23 cellular contexts compared by ENCODE assay signal in the genomic region with DNA sequence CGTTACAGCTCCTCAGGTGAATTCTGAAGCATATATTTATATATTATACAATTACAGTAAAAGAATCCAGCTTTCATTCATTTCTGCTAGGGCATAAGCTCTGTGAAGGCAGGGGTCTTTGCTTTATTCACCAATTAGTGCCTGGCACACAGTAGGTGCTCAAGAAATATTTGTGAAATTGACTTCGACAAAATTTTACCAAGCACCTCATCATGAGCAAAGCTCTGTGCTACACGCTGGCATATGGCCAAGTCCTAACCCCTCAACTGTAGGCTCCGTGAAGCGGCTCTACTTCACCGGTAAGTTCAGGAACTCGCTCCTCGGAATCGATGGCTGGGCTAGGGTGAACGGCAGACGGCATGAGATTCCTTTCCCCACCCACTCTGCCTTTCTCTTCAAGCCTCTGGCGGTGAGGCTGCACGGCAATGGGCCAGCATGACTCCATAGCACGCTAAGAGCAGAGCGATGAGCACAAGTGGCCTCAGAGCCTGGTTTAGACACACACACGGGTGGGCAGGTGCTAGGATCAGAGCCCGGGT. TPM values are rescaled to one million over a fixed set of nuclear protein-coding genes. Genes with fewer than 3 reads are reported as not detected.
DNase-seq lines count a peak whose midpoint lies in the region; ATAC-seq and TF ChIP-seq lines count a peak whose summit lies in the region.
"Had no signal": no experiment of that assay in that cellular context is flagged by ENCODE, and none has a peak within 500 bp of the region (broad histone marks: within the 10 kb centered on the region; RNA-seq: fewer than 3 reads in every experiment).

No MANE protein-coding gene starts in this region.

- no peak for DNase-seq in activated naive CD4-positive, alpha-beta T cell treated with anti-CD3 and anti-CD28 coated beads, Interleukin-2, amount 10 ng/mL, durations not matched to agents 7 days and 5 days
- no peak for DNase-seq in activated naive CD4-positive, alpha-beta T cell treated with anti-CD3 and anti-CD28 coated beads, Interleukin-2, amount 50 U/mL, for 16 hours
- DNase-seq in dorsolateral prefrontal cortex (peak in 6 of 10 donors; percentile 49 to 77 (median 62)), sciatic nerve (ENCODE audit: low spot score) (no peak), HCEC 1CT (no peak), mesothelial cell of epicardium (ENCODE audit: low spot score in 2 of 2, unreplicated experiment in 2 of 2) (no peak)
- DNase-seq in stimulated activated effector memory CD8-positive, alpha-beta T cell treated with anti-CD3 and anti-CD28 coated beads, Interleukin-12 subunit alpha, Interleukin-12 subunit beta, amount 100 ng/mL, for 72 hours (ENCODE audit: low spot score in 2 of 2) = no peak
- DNase-seq: activated CD8-positive, alpha-beta memory T cell treated with anti-CD3 and anti-CD28 coated beads for 24 hours; activated naive CD8-positive, alpha-beta T cell treated with anti-CD3 and anti-CD28 coated beads, Interleukin-2, amount 10 ng/mL, durations not matched to agents 7 days and 5 days; activated T-cell treated with anti-CD3 and anti-CD28 coated beads, Interleukin-2, amount 50 U/mL, for 48 hours; body of pancreas; naive thymus-derived CD4-positive, alpha-beta T cell; NCI-H2081 treated with DMSO at 0.1 percent for 48 hours; NCI-H446 treated with DMSO at 0.1 percent for 48 hours; NK-92 treated with Interleukin-12 subunit alpha and Interleukin-12 subunit beta, amount 100 ng/mL, for 24 hours; sigmoid colon; uterus had no signal

- no peak for TF ChIP-seq RAD21 in Ishikawa (IDR thresholded peaks at IDR 0.05; ENCODE audit: low read depth)

- H3K27me3 Mint-ChIP-seq in activated naive CD4-positive, alpha-beta T cell treated with anti-CD3 and anti-CD28 coated beads, Interleukin-2, amount 10 ng/mL, durations not matched to agents 7 days and 5 days = no peaks in the 10 kb centered on the region
- H3K27me3 Mint-ChIP-seq in mesothelial cell of epicardium (ENCODE audit: low read depth) = no peaks in the 10 kb centered on the region
- H3K27me3 Mint-ChIP-seq: activated naive CD8-positive, alpha-beta T cell treated with anti-CD3 and anti-CD28 coated beads, Interleukin-2, amount 10 ng/mL, durations not matched to agents 7 days and 5 days; naive thymus-derived CD4-positive, alpha-beta T cell had no signal

- H3K4me3 Mint-ChIP-seq in activated naive CD4-positive, alpha-beta T cell treated with anti-CD3 and anti-CD28 coated beads, Interleukin-2, amount 10 ng/mL, durations not matched to agents 7 days and 5 days = no peak overlapping the region
- H3K4me3 Mint-ChIP-seq in stimulated activated effector memory CD8-positive, alpha-beta T cell treated with anti-CD3 and anti-CD28 coated beads, Interleukin-12 subunit alpha, Interleukin-12 subunit beta, amount 100 ng/mL, for 72 hours = no peak overlapping the region
- H3K4me3 Mint-ChIP-seq in mesothelial cell of epicardium = no peak overlapping the region
- H3K4me3 Mint-ChIP-seq: GM23338, WTC11 had no signal

- H3K27ac ChIP-seq in dorsolateral prefrontal cortex = peak overlapping the region in 22 of 59 donors; percentile 2 to 69 (median 42)
- H3K27ac ChIP-seq: parathyroid adenoma, SJSA1, suprapubic skin, uterus had no signal

- peak overlapping the region; percentile 68 for H3K27ac Mint-ChIP-seq in activated naive CD4-positive, alpha-beta T cell treated with anti-CD3 and anti-CD28 coated beads, Interleukin-2, amount 10 ng/mL, durations not matched to agents 7 days and 5 days
- H3K27ac Mint-ChIP-seq in stimulated activated effector memory CD8-positive, alpha-beta T cell treated with anti-CD3 and anti-CD28 coated beads, Interleukin-12 subunit alpha, Interleukin-12 subunit beta, amount 100 ng/mL, for 72 hours = peak overlapping the region; percentile 37
- H3K27ac Mint-ChIP-seq in mesothelial cell of epicardium = no peak overlapping the region
- H3K27ac Mint-ChIP-seq: GM23338, WTC11 had no signal

- intact Hi-C loops in dorsolateral prefrontal cortex (cut with DNase I) (no loop called here), sciatic nerve (cut with DNase I) (no loop called here)

- ATAC-seq in stimulated activated effector memory CD8-positive, alpha-beta T cell treated with anti-CD3 and anti-CD28 coated beads, Interleukin-12 subunit alpha, Interleukin-12 subunit beta, amount 100 ng/mL, for 72 hours = no peak
- no peak for ATAC-seq in sciatic nerve
- ATAC-seq: body of pancreas, GM23338, WTC11 had no signal

- H3K4me1 Mint-ChIP-seq in activated naive CD4-positive, alpha-beta T cell treated with anti-CD3 and anti-CD28 coated beads, Interleukin-2, amount 10 ng/mL, durations not matched to agents 7 days and 5 days = peaks cover 21% of the 10 kb centered on the region
- H3K4me1 Mint-ChIP-seq in stimulated activated effector memory CD8-positive, alpha-beta T cell treated with anti-CD3 and anti-CD28 coated beads, Interleukin-12 subunit alpha, Interleukin-12 subunit beta, amount 100 ng/mL, for 72 hours = peaks cover 27% of the 10 kb centered on the region
- H3K4me1 Mint-ChIP-seq in mesothelial cell of epicardium = peaks cover 2% of the 10 kb centered on the region
- H3K4me1 Mint-ChIP-seq: WTC11 had no signal

- CTCF ChIA-PET in activated naive CD4-positive, alpha-beta T cell treated with anti-CD3 and anti-CD28 coated beads, Interleukin-2, amount 10 ng/mL, durations not matched to agents 7 days and 5 days (lab: Charles Lee) = interaction anchor here (0.6 kb wide), 1 partner anchor 8 kb away, joined by 3 read pairs; a partner anchor contains a TSS

- no peak for TF ChIP-seq EP300 in Ishikawa (IDR thresholded peaks at IDR 0.05; ENCODE audit: borderline replicate concordance)

- H3K27me3 ChIP-seq in dorsolateral prefrontal cortex = no peaks in the 10 kb centered on the region
- H3K27me3 ChIP-seq: body of pancreas, sigmoid colon, SJSA1, suprapubic skin, uterus had no signal

- H3K36me3 Mint-ChIP-seq in activated naive CD4-positive, alpha-beta T cell treated with anti-CD3 and anti-CD28 coated beads, Interleukin-2, amount 10 ng/mL, durations not matched to agents 7 days and 5 days = peaks cover 38% of the 10 kb centered on the region
- H3K36me3 Mint-ChIP-seq in stimulated activated effector memory CD8-positive, alpha-beta T cell treated with anti-CD3 and anti-CD28 coated beads, Interleukin-12 subunit alpha, Interleukin-12 subunit beta, amount 100 ng/mL, for 72 hours = peaks cover 73% of the 10 kb centered on the region
- H3K36me3 Mint-ChIP-seq in mesothelial cell of epicardium = peaks cover 29% of the 10 kb centered on the region

- no peaks in the 10 kb centered on the region for H3K9me3 Mint-ChIP-seq in activated naive CD4-positive, alpha-beta T cell treated with anti-CD3 and anti-CD28 coated beads, Interleukin-2, amount 10 ng/mL, durations not matched to agents 7 days and 5 days
- no peaks in the 10 kb centered on the region for H3K9me3 Mint-ChIP-seq in stimulated activated effector memory CD8-positive, alpha-beta T cell treated with anti-CD3 and anti-CD28 coated beads, Interleukin-12 subunit alpha, Interleukin-12 subunit beta, amount 100 ng/mL, for 72 hours
- H3K9me3 Mint-ChIP-seq in mesothelial cell of epicardium = no peaks in the 10 kb centered on the region
- H3K9me3 Mint-ChIP-seq: activated naive CD8-positive, alpha-beta T cell treated with anti-CD3 and anti-CD28 coated beads, Interleukin-2, amount 10 ng/mL, durations not matched to agents 7 days and 5 days; GM23338; naive thymus-derived CD4-positive, alpha-beta T cell; WTC11 had no signal

- no peak overlapping the region for H3K4me3 ChIP-seq in dorsolateral prefrontal cortex
- H3K4me3 ChIP-seq: body of pancreas, GM23338, sigmoid colon, SJSA1, suprapubic skin, uterus had no signal

- no peak for TF ChIP-seq CTCF in dorsolateral prefrontal cortex (IDR thresholded peaks at IDR 0.05 in 54 of 56, conservative IDR thresholded peaks at IDR 0.05 in 2 of 56; ENCODE audit: low read depth in 1 of 56, partially characterized antibody in 56 of 56)
- TF ChIP-seq CTCF in mesothelial cell of epicardium (IDR thresholded peaks at IDR 0.05; ENCODE audit: unreplicated experiment) = no peak

TF ChIP-seq in Ishikawa, 13 proteins besides CTCF, POLR2A, EP300 and RAD21:
- TF ChIP-seq EGR1 (IDR thresholded peaks at IDR 0.05) (no peak), NFIC (IDR thresholded peaks at IDR 0.05) (0 out of 2 replicates have a peak, but pooled peaks have one; percentile 13), CEBPB (IDR thresholded peaks at IDR 0.05) (no peak), TAF1 (IDR thresholded peaks at IDR 0.05; ENCODE audit: low read depth) (no peak), TCF12 (IDR thresholded peaks at IDR 0.05; ENCODE audit: low read depth) (no peak), YY1 (IDR thresholded peaks at IDR 0.05; ENCODE audit: low read depth) (no peak), CREB1 (IDR thresholded peaks at IDR 0.05; ENCODE audit: low read depth) (no peak)
- TF ChIP-seq, protein P1, sequence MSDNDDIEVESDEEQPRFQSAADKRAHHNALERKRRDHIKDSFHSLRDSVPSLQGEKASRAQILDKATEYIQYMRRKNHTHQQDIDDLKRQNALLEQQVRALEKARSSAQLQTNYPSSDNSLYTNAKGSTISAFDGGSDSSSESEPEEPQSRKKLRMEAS (IDR thresholded peaks at IDR 0.05) = no peak

RNA-seq across cellular contexts. Expression of a gene that starts 8.7 kb away (rescaled TPM):
- total RNA-seq in dorsolateral prefrontal cortex = 10 to 100 TPM in 118 of 120 experiments, 1 to 10 TPM in 2; 8.6 to 24.2 (median 15.2) TPM
- total RNA-seq in sciatic nerve = 18.6 TPM
- total RNA-seq in mesothelial cell of epicardium = 25.8 to 27.0 TPM (median 26.6 TPM) in 3 replicates

RNA-seq across cellular contexts. Expression of a gene that starts 34.1 kb away (rescaled TPM):
- total RNA-seq in dorsolateral prefrontal cortex (10 to 100 TPM in 117 of 120 experiments, 1 to 10 TPM in 3; 6.3 to 27.1 (median 16.6) TPM), sciatic nerve (9.3 TPM), mesothelial cell of epicardium (10.7 to 11.0 TPM (median 10.9 TPM) in 3 replicates)

RNA-seq across cellular contexts. Expression of a gene that starts 34.4 kb away (rescaled TPM):
- total RNA-seq in dorsolateral prefrontal cortex (10 to 100 TPM; 37.8 to 83.4 (median 59.1) TPM), sciatic nerve (53.9 TPM), mesothelial cell of epicardium (32.2 to 37.0 TPM (median 35.2 TPM) in 3 replicates)

Comparison
In these comparisons a context has a peak if more than half of its experiments do, and no peak if none do; other contexts are left out.
1. DNase-seq: peak in dorsolateral prefrontal cortex (6 of 10); none in activated naive CD4-positive, alpha-beta T cell treated with anti-CD3 and anti-CD28 coated beads, Interleukin-2, amount 10 ng/mL, durations not matched to agents 7 days and 5 days (single experiment), activated naive CD4-positive, alpha-beta T cell treated with anti-CD3 and anti-CD28 coated beads, Interleukin-2, amount 50 U/mL, for 16 hours (single experiment), stimulated activated effector memory CD8-positive, alpha-beta T cell treated with anti-CD3 and anti-CD28 coated beads, Interleukin-12 subunit alpha, Interleukin-12 subunit beta, amount 100 ng/mL, for 72 hours (0 of 2), sciatic nerve (single experiment), HCEC 1CT (single experiment) and mesothelial cell of epicardium (0 of 2).